16 cellular contexts compared by ENCODE assay signal in the genomic region with DNA sequence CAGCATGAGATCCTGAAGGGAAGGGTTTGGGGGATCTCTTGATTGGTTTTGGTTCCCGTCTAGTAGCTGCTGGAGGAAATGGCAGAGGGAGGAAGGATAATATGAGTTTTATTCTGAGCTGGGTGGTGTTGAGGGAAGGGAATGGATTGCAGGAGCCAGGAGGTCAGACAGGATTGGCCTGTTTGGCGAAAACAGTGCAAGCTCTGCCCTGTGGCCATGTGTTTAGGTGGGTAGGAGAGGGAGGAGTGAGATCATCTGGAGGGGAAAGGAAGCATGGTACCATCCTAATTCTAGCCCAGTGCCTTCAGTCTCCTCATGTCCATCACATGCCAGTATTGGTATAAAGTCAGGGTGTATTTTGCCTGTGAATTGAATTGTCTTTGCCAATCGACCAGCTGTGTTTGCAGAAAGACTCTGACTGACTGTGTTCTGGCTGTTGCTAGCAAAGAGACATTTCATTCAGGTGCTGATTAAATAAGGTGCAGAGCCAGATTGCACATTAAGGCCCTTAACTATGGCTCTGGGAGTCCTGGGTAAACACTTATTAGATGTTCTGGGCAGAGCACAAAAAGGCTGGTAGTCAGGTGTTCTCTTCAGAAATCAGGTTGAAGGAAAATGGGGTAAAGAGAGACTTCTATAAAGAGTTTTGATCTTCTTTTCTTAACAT. TPM values are rescaled to one million over a fixed set of nuclear protein-coding genes. Genes with fewer than 3 reads are reported as not detected.
DNase-seq lines count a peak whose midpoint lies in the region; ATAC-seq, FAIRE-seq and TF ChIP-seq lines count a peak whose summit lies in the region.
"Had no signal": no experiment of that assay in that cellular context is flagged by ENCODE, and none has a peak within 500 bp of the region (broad histone marks: within the 10 kb centered on the region; RNA-seq: fewer than 3 reads in every experiment).

No MANE protein-coding gene starts in this region.

- H3K4me3 ChIP-seq in LNCaP clone FGC (ENCODE audit: low read depth, low read length), result no peak overlapping the region
- H3K4me3 ChIP-seq in astrocyte (ENCODE audit: insufficient read depth, low read depth, low read length), result no peak overlapping the region
- no peak overlapping the region for H3K4me3 ChIP-seq in prostate gland
- H3K4me3 ChIP-seq: BLaER1, right lobe of liver had no signal

- H3K9me3 ChIP-seq in astrocyte (ENCODE audit: insufficient read depth, low read depth, low read length) (no peaks in the 10 kb centered on the region), prostate gland (no peaks in the 10 kb centered on the region)
- H3K9me3 ChIP-seq: BLaER1, right lobe of liver had no signal

- H3K9me3 Mint-ChIP-seq in astrocyte (ENCODE audit: unreplicated experiment), result no peaks in the 10 kb centered on the region
- no peaks in the 10 kb centered on the region for H3K9me3 Mint-ChIP-seq in activated T-cell treated with anti-CD3 and anti-CD28 coated beads, Interleukin-2, amount 50 U/mL, for 72 hours
- H3K9me3 Mint-ChIP-seq: activated naive CD4-positive, alpha-beta T cell treated with anti-CD3 and anti-CD28 coated beads, Interleukin-2, amount 50 U/mL, for 72 hours; naive thymus-derived CD8-positive, alpha-beta T cell had no signal

- no peak overlapping the region for H3K27ac Mint-ChIP-seq in astrocyte (ENCODE audit: unreplicated experiment)
- H3K27ac Mint-ChIP-seq in activated T-cell treated with anti-CD3 and anti-CD28 coated beads, Interleukin-2, amount 50 U/mL, for 72 hours, result no peak overlapping the region
- H3K27ac Mint-ChIP-seq: activated naive CD4-positive, alpha-beta T cell treated with anti-CD3 and anti-CD28 coated beads, Interleukin-2, amount 50 U/mL, for 72 hours had no signal

- no peaks in the 10 kb centered on the region for H3K79me2 ChIP-seq in astrocyte (ENCODE audit: insufficient read depth, low read length)

- intact Hi-C loops in prostate gland (cut with DNase I), result no loop called here

- no peaks in the 10 kb centered on the region for H4K20me1 ChIP-seq in astrocyte (ENCODE audit: insufficient read depth, low read length)

- H3K4me1 Mint-ChIP-seq in astrocyte (ENCODE audit: low read depth, unreplicated experiment), result peaks cover 8% of the 10 kb centered on the region
- no peaks in the 10 kb centered on the region for H3K4me1 Mint-ChIP-seq in activated T-cell treated with anti-CD3 and anti-CD28 coated beads, Interleukin-2, amount 50 U/mL, for 72 hours (ENCODE audit: low read depth)

- no peaks in the 10 kb centered on the region for H3K4me1 ChIP-seq in astrocyte (ENCODE audit: insufficient read depth, low read length)
- no peaks in the 10 kb centered on the region for H3K4me1 ChIP-seq in prostate gland (replicated peaks)
- H3K4me1 ChIP-seq in foreskin keratinocyte, result no peaks in the 10 kb centered on the region
- H3K4me1 ChIP-seq: right lobe of liver had no signal

- peak; percentile 62 for FAIRE-seq in astrocyte (lab: Jason Lieb, UNC)
- FAIRE-seq: HepG2 had no signal

- no peak overlapping the region for H3K27ac ChIP-seq in astrocyte (ENCODE audit: low read depth, low read length)
- peak overlapping the region in 1 of 2 donors; percentile 43 for H3K27ac ChIP-seq in prostate gland
- H3K27ac ChIP-seq in foreskin keratinocyte, result no peak overlapping the region
- H3K27ac ChIP-seq: BLaER1, right lobe of liver had no signal

- H3K9ac ChIP-seq in astrocyte (ENCODE audit: low read length), result no peak overlapping the region
- H3K9ac ChIP-seq: BLaER1 had no signal

- ATAC-seq in foreskin keratinocyte (no peak), GM21367 (IDR thresholded peaks at IDR 0.05; ENCODE audit: unreplicated experiment) (no peak), HG03175 (IDR thresholded peaks at IDR 0.05; ENCODE audit: unreplicated experiment) (no peak)
- no peak for ATAC-seq in activated T-cell treated with anti-CD3 and anti-CD28 coated beads, Interleukin-2, amount 50 U/mL, for 72 hours (replicated peaks in 1 of 2)
- ATAC-seq: activated naive CD4-positive, alpha-beta T cell treated with anti-CD3 and anti-CD28 coated beads, Interleukin-2, amount 50 U/mL, for 72 hours; HepG2; left ventricle myocardium superior; naive thymus-derived CD8-positive, alpha-beta T cell; right lobe of liver; SK-N-SH treated with all-trans-retinoic acid at 6 μM for 48 hours had no signal

- DNase-seq in LNCaP clone FGC (ENCODE audit: low read depth), result peak; percentile 79
- DNase-seq in NCI-H2081 treated with DMSO at 0.1 percent for 48 hours (lab: John Stamatoyannopoulos, UW), result peak; percentile 98
- no peak for DNase-seq in astrocyte (ENCODE audit: low read depth)
- peak; percentile 40 for DNase-seq in prostate gland (ENCODE audit: low spot score)
- DNase-seq in foreskin keratinocyte, result no peak
- DNase-seq in activated T-cell treated with anti-CD3 and anti-CD28 coated beads, Interleukin-2, amount 50 U/mL, for 72 hours, result no peak
- DNase-seq: left ventricle myocardium superior; naive thymus-derived CD8-positive, alpha-beta T cell; right lobe of liver; stimulated activated CD4-positive, alpha-beta T cell treated with anti-CD3 and anti-CD28 coated beads, Interleukin-4, amount 100 ng/mL, for 1 hour had no signal

- H2AFZ ChIP-seq in astrocyte (ENCODE audit: low read depth, low read length), result no peak overlapping the region

- TF ChIP-seq POLR2A in prostate gland (IDR thresholded peaks at IDR 0.05), result no peak

- H3K36me3 ChIP-seq in astrocyte (ENCODE audit: insufficient read depth, low read length) (no peaks in the 10 kb centered on the region), prostate gland (no peaks in the 10 kb centered on the region)
- H3K36me3 ChIP-seq: right lobe of liver had no signal

- peaks cover 3% of the 10 kb centered on the region for H3K36me3 Mint-ChIP-seq in astrocyte (ENCODE audit: low read depth, unreplicated experiment)
- peaks cover 0 to 4% of the 10 kb centered on the region in 2 donors for H3K36me3 Mint-ChIP-seq in activated T-cell treated with anti-CD3 and anti-CD28 coated beads, Interleukin-2, amount 50 U/mL, for 72 hours (ENCODE audit: insufficient read depth in 2 of 2)

- no peaks in the 10 kb centered on the region for H3K27me3 Mint-ChIP-seq in astrocyte (ENCODE audit: low read depth, unreplicated experiment)
- H3K27me3 Mint-ChIP-seq in activated T-cell treated with anti-CD3 and anti-CD28 coated beads, Interleukin-2, amount 50 U/mL, for 72 hours (ENCODE audit: low read depth), result peaks cover 23% of the 10 kb centered on the region
- H3K27me3 Mint-ChIP-seq: naive thymus-derived CD8-positive, alpha-beta T cell had no signal

- no peak overlapping the region for H3K4me2 ChIP-seq in astrocyte (ENCODE audit: low read length)
- H3K4me2 ChIP-seq: BLaER1 had no signal

- TF ChIP-seq CTCF in LNCaP clone FGC (IDR thresholded peaks at IDR 0.05; ENCODE audit: control insufficient read depth, extremely low read depth, insufficient read depth) (no peak), astrocyte (IDR thresholded peaks at IDR 0.05; ENCODE audit: insufficient read depth, low read depth, low read length) (no peak), prostate gland (IDR thresholded peaks at IDR 0.05) (no peak), foreskin keratinocyte (conservative IDR thresholded peaks at IDR 0.05) (no peak)

- H3K27me3 ChIP-seq in astrocyte (ENCODE audit: insufficient read depth, low read length) (no peaks in the 10 kb centered on the region), prostate gland (replicated peaks; ENCODE audit: insufficient read depth) (no peaks in the 10 kb centered on the region), foreskin keratinocyte (no peaks in the 10 kb centered on the region)

- WGBS in prostate gland, result 37% methylated on average over 3 of the region's 3 CpGs

- no peak overlapping the region for H3K4me3 Mint-ChIP-seq in astrocyte (ENCODE audit: unreplicated experiment)
- H3K4me3 Mint-ChIP-seq in activated T-cell treated with anti-CD3 and anti-CD28 coated beads, Interleukin-2, amount 50 U/mL, for 72 hours, result no peak overlapping the region
- H3K4me3 Mint-ChIP-seq: naive thymus-derived CD8-positive, alpha-beta T cell had no signal

RNA-seq across cellular contexts. Expression of gene TMEM164, which starts 10.0 kb away (rescaled TPM):
- total RNA-seq in astrocyte (17.3 and 17.6 TPM in 2 replicates), prostate gland (100 to 1,000 TPM in 1 of 2 donors, 10 to 100 TPM in 1; 45.5 to 445 TPM), foreskin keratinocyte (18.2 and 18.6 TPM in 2 replicates)
- 6.2 and 8.8 TPM in 2 replicates for polyA plus RNA-seq in foreskin keratinocyte
- total RNA-seq in activated T-cell treated with anti-CD3 and anti-CD28 coated beads, Interleukin-2, amount 50 U/mL, for 72 hours, result 10 to 100 TPM; 15.0 to 19.5 TPM

Comparison
In these comparisons a context has a peak if more than half of its experiments do, and no peak if none do; other contexts are left out.
1. DNase-seq: peak in LNCaP clone FGC (single experiment), NCI-H2081 treated with DMSO at 0.1 percent for 48 hours (single experiment) and prostate gland (single experiment); none in astrocyte (single experiment), foreskin keratinocyte (0 of 2) and activated T-cell treated with anti-CD3 and anti-CD28 coated beads, Interleukin-2, amount 50 U/mL, for 72 hours (0 of 2).